9 cellular contexts compared by ENCODE assay signal in genomic region chr13:75566658-75567057, GRCh38. TPM values are rescaled to one million over a fixed set of nuclear protein-coding genes. Genes with fewer than 3 reads are reported as not detected.
A peak's percentile ranks its signal among the peaks of the same experiment; 100 is the strongest.
DNase-seq lines count a peak whose midpoint lies in the region; ATAC-seq, FAIRE-seq and TF ChIP-seq lines count a peak whose summit lies in the region.
"Had no signal": no experiment of that assay in that cellular context is flagged by ENCODE, and none has a peak within 500 bp of the region (broad histone marks: within the 10 kb centered on the region; RNA-seq: fewer than 3 reads in every experiment).

No MANE protein-coding gene starts in this region.

- H3K27ac ChIP-seq in astrocyte (ENCODE audit: low read depth, low read length), result no peak overlapping the region
- H3K27ac ChIP-seq: parathyroid adenoma had no signal

- H3K9ac ChIP-seq in astrocyte (ENCODE audit: low read length), result no peak overlapping the region
- H3K9ac ChIP-seq: parathyroid adenoma had no signal

- no peaks in the 10 kb centered on the region for H3K27me3 Mint-ChIP-seq in HFFc6 (ENCODE audit: insufficient read depth)
- no peaks in the 10 kb centered on the region for H3K27me3 Mint-ChIP-seq in astrocyte (ENCODE audit: low read depth, unreplicated experiment)
- no peaks in the 10 kb centered on the region for H3K27me3 Mint-ChIP-seq in naive thymus-derived CD8-positive, alpha-beta T cell

- no peaks in the 10 kb centered on the region for H3K79me2 ChIP-seq in astrocyte (ENCODE audit: insufficient read depth, low read length)
- H3K79me2 ChIP-seq: parathyroid adenoma had no signal

- H3K27ac Mint-ChIP-seq in HFFc6, result no peak overlapping the region
- H3K27ac Mint-ChIP-seq in astrocyte (ENCODE audit: unreplicated experiment), result no peak overlapping the region
- H3K27ac Mint-ChIP-seq in naive thymus-derived CD8-positive, alpha-beta T cell, result no peak overlapping the region

- peaks cover 13% of the 10 kb centered on the region for H3K36me3 ChIP-seq in astrocyte (ENCODE audit: insufficient read depth, low read length)

- ATAC-seq in HG03354 (IDR thresholded peaks at IDR 0.05; ENCODE audit: poor library complexity, severe bottlenecking, unreplicated experiment) (no peak), GM21367 (IDR thresholded peaks at IDR 0.05; ENCODE audit: unreplicated experiment) (no peak)
- ATAC-seq in naive thymus-derived CD8-positive, alpha-beta T cell, result no peak

- H4K20me1 ChIP-seq in astrocyte (ENCODE audit: insufficient read depth, low read length), result no peaks in the 10 kb centered on the region

- H3K9me3 Mint-ChIP-seq in HFFc6 (no peaks in the 10 kb centered on the region), astrocyte (ENCODE audit: unreplicated experiment) (no peaks in the 10 kb centered on the region)
- no peaks in the 10 kb centered on the region for H3K9me3 Mint-ChIP-seq in naive thymus-derived CD8-positive, alpha-beta T cell

- peak; percentile 77 for FAIRE-seq in D721Med (lab: Jason Lieb, UNC)
- peak; percentile 71 for FAIRE-seq in astrocyte (lab: Jason Lieb, UNC)

- TF ChIP-seq CTCF in D721Med (IDR thresholded peaks at IDR 0.05; ENCODE audit: insufficient read depth, missing control alignments), result peak; percentile 51
- peak; percentile 80 for TF ChIP-seq CTCF in HFFc6 (IDR thresholded peaks at IDR 0.05)
- peak; percentile 32 for TF ChIP-seq CTCF in astrocyte (IDR thresholded peaks at IDR 0.05; ENCODE audit: insufficient read depth, low read depth, low read length)

- H3K27me3 ChIP-seq in astrocyte (ENCODE audit: insufficient read depth, low read length), result no peaks in the 10 kb centered on the region

- H3K9me3 ChIP-seq in astrocyte (ENCODE audit: insufficient read depth, low read depth, low read length), result no peaks in the 10 kb centered on the region

- no peak overlapping the region for H2AFZ ChIP-seq in astrocyte (ENCODE audit: low read depth, low read length)
- H2AFZ ChIP-seq: parathyroid adenoma had no signal

- H3K4me3 Mint-ChIP-seq in HFFc6 (no peak overlapping the region), astrocyte (ENCODE audit: unreplicated experiment) (no peak overlapping the region)
- no peak overlapping the region for H3K4me3 Mint-ChIP-seq in naive thymus-derived CD8-positive, alpha-beta T cell

- DNase-seq in D721Med (ENCODE audit: insufficient read length, low spot score) (no peak), HFFc6 (peak; percentile 61), astrocyte (ENCODE audit: low read depth) (peak; percentile 10), left kidney (ENCODE audit: low read depth, low spot score) (peak; percentile 35)
- no peak for DNase-seq in activated T-cell treated with anti-CD3 and anti-CD28 coated beads, Interleukin-2, amount 50 U/mL, for 1 hour
- no peak for DNase-seq in naive thymus-derived CD8-positive, alpha-beta T cell

- H3K4me1 ChIP-seq in astrocyte (ENCODE audit: insufficient read depth, low read length), result peaks cover 3% of the 10 kb centered on the region
- H3K4me1 ChIP-seq: parathyroid adenoma had no signal

- no peak overlapping the region for H3K4me2 ChIP-seq in astrocyte (ENCODE audit: low read length)

- POLR2A ChIA-PET in naive thymus-derived CD8-positive, alpha-beta T cell (lab: Charles Lee), result no interaction called here

- peaks cover 15% of the 10 kb centered on the region for H3K36me3 Mint-ChIP-seq in HFFc6 (ENCODE audit: low read depth)
- H3K36me3 Mint-ChIP-seq in astrocyte (ENCODE audit: low read depth, unreplicated experiment), result peaks cover 3% of the 10 kb centered on the region
- peaks cover 8 to 68% (median 33%) of the 10 kb centered on the region in 3 donors for H3K36me3 Mint-ChIP-seq in naive thymus-derived CD8-positive, alpha-beta T cell

- H3K4me1 Mint-ChIP-seq in HFFc6 (ENCODE audit: low read depth) (peaks cover 35% of the 10 kb centered on the region), astrocyte (ENCODE audit: low read depth, unreplicated experiment) (peaks cover 8% of the 10 kb centered on the region)
- peaks cover 0 to 3% (median under 1%) of the 10 kb centered on the region in 4 donors for H3K4me1 Mint-ChIP-seq in naive thymus-derived CD8-positive, alpha-beta T cell

- no peak overlapping the region for H3K4me3 ChIP-seq in astrocyte (ENCODE audit: insufficient read depth, low read depth, low read length)

RNA-seq across cellular contexts. Expression of gene UCHL3, which starts 17.1 kb away (rescaled TPM):
- 10 to 100 TPM; 51.4 to 67.4 (median 54.4) TPM for total RNA-seq in HFFc6 (2021; fragmentation: NEBNext Ultra II Directional; extraction: Animal tissue kit (Norgen Biotek cat#: 25700))
- 58.0 and 59.2 TPM in 2 replicates for total RNA-seq in astrocyte
- total RNA-seq in naive thymus-derived CD8-positive, alpha-beta T cell, result 10 to 100 TPM; 17.0 to 21.7 TPM
- 10 to 100 TPM; 44.3 to 50.1 (median 48.6) TPM for polyA plus RNA-seq in naive thymus-derived CD8-positive, alpha-beta T cell

RNA-seq across cellular contexts. Expression of gene COMMD6, which starts 29.0 kb away (rescaled TPM):
- 100 to 1,000 TPM; 142 to 177 (median 152) TPM for total RNA-seq in HFFc6 (2021; fragmentation: NEBNext Ultra II Directional; extraction: Animal tissue kit (Norgen Biotek cat#: 25700))
- total RNA-seq in astrocyte, result 186 and 209 TPM in 2 replicates
- 100 to 1,000 TPM; 231 to 232 TPM for total RNA-seq in naive thymus-derived CD8-positive, alpha-beta T cell
- 100 to 1,000 TPM; 627 to 838 (median 724) TPM for polyA plus RNA-seq in naive thymus-derived CD8-positive, alpha-beta T cell

Comparison
In these comparisons a context has a peak if more than half of its experiments do, and no peak if none do; other contexts are left out.
1. DNase-seq: peak in HFFc6 (single experiment), astrocyte (single experiment) and left kidney (single experiment); none in D721Med (single experiment), activated T-cell treated with anti-CD3 and anti-CD28 coated beads, Interleukin-2, amount 50 U/mL, for 1 hour (single experiment) and naive thymus-derived CD8-positive, alpha-beta T cell (0 of 10).
2. Peak in every context shown above with its lines, with median percentiles within 50 percentile points of each other: CTCF ChIP-seq.